7 cellular contexts compared by ENCODE assay signal in the genomic region with DNA sequence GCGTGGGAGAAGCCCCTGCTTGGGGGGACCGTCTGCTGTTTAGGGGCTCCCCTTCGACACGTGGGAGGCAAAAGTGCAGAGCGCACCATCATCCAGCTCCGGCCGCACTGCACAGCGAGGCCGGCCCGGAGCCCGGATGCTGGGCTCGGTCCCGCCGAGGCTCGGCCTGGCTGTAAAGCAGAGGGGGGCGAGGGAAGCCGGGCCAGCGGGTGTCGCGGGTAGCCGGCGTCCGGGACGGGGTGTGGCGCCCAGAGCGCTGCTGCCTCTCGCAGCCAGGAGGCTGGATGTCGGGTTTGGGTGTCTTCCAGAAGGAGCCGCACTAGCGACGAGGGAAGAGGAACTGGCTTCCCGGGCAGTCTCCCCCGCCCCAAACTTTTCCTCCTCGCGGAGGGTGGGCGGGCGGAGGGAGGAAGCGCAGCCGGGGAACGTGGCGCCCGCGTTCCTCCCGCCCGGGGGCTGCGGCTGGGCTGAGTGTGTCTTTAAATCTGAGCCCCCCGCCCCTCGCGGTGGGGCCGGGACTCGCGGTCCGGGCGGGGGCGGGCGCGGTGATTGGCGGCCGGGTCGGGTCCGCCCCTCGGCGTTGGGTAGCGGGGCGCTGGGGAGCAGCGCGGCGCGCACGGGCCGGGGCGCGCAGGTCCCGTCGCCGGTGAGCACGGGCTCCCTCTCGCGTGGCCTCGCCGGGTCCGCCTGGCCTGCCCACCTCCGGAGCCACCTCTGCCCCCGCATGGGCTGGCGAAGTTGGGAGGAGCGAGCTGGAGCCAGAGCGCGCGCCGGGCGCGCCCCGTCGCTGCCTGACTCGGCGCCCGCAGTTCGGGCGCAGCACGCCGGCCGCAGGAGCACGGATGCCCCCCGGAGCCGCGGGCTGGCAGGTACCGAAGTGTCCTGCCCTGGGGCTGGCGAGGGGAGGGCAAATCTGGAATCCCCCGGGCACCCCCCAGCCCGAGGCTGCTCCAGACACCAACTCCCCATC. TPM values are rescaled to one million over a fixed set of nuclear protein-coding genes. Genes with fewer than 3 reads are reported as not detected.
A peak's percentile ranks its signal among the peaks of the same experiment; 100 is the strongest.
DNase-seq lines count a peak whose midpoint lies in the region; ATAC-seq and TF ChIP-seq lines count a peak whose summit lies in the region.

A gene (plus strand): TSS at position 577 of the 970 bp plus-strand sequence. CDS start 47,185 bp downstream, outside the sequence.

- no peaks in the 10 kb centered on the region for H3K36me3 Mint-ChIP-seq in activated CD8-positive, alpha-beta T cell treated with anti-CD3 and anti-CD28 coated beads for 36 hours (ENCODE audit: low read depth)
- H3K36me3 Mint-ChIP-seq in endodermal cell (ENCODE audit: low read depth): peaks cover 6% of the 10 kb centered on the region

- TF ChIP-seq CTCF in activated CD8-positive, alpha-beta T cell treated with anti-CD3 and anti-CD28 coated beads for 36 hours (IDR thresholded peaks at IDR 0.05): no peak
- TF ChIP-seq CTCF in endodermal cell (conservative IDR thresholded peaks at IDR 0.05): peak; percentile 55

- intact Hi-C loops in activated CD8-positive, alpha-beta T cell treated with anti-CD3 and anti-CD28 coated beads for 36 hours (cut with micrococcal nuclease): no loop called here

- H3K4me3 ChIP-seq in endodermal cell (ENCODE audit: low read length) (peak within 1 kb of the TSS; percentile 90), mononuclear cell (ENCODE audit: low read length) (peak within 1 kb of the TSS; percentile 28)

- CTCF ChIA-PET in activated CD8-positive, alpha-beta T cell treated with anti-CD3 and anti-CD28 coated beads for 36 hours (lab: Charles Lee): interaction anchor here (4.1 kb wide), 1 partner anchor 17 kb away, joined by 30 read pairs; no protein-coding TSS in a partner anchor

- POLR2A ChIA-PET in activated CD8-positive, alpha-beta T cell treated with anti-CD3 and anti-CD28 coated beads for 36 hours (lab: Charles Lee): interaction anchor here (0.9 to 4.5 kb wide), 5 partner anchors 12 to 139 kb away, joined by 3 to 23 read pairs (median 4); no protein-coding TSS in a partner anchor

- no peaks in the 10 kb centered on the region for H3K36me3 ChIP-seq in endodermal cell (ENCODE audit: control insufficient read depth, insufficient read depth, low read length)

- WGBS in endodermal cell (ENCODE audit: insufficient coverage in 1 of 2, insufficient read length in 1 of 2), 2 experiments: 0 to 2% methylated on average over 39 to 110 of the region's 110 CpGs

- H3K4me1 ChIP-seq in endodermal cell (ENCODE audit: control insufficient read depth, insufficient read depth, low read length) (peaks cover 6% of the 10 kb centered on the region), mononuclear cell (ENCODE audit: insufficient read depth, low read length) (peaks cover 42% of the 10 kb centered on the region)

- no peaks in the 10 kb centered on the region for H3K9me3 Mint-ChIP-seq in activated CD8-positive, alpha-beta T cell treated with anti-CD3 and anti-CD28 coated beads for 36 hours
- H3K9me3 Mint-ChIP-seq in endodermal cell: no peaks in the 10 kb centered on the region

- H3K4me3 Mint-ChIP-seq in activated CD8-positive, alpha-beta T cell treated with anti-CD3 and anti-CD28 coated beads for 36 hours: peak within 1 kb of the TSS; percentile 72
- peak within 1 kb of the TSS; percentile 68 for H3K4me3 Mint-ChIP-seq in endodermal cell

- peak; percentile 5 for DNase-seq in NCI-H1105 (lab: John Stamatoyannopoulos, UW)
- peak; percentile 68 for DNase-seq in activated CD8-positive, alpha-beta T cell treated with anti-CD3 and anti-CD28 coated beads for 36 hours
- DNase-seq in endodermal cell: peak; percentile 90
- peak; percentile 72 for DNase-seq in stimulated activated naive CD8-positive, alpha-beta T cell treated with anti-CD3 and anti-CD28 coated beads, Interleukin-15, Interleukin-2, amounts not matched to agents 100 U/mL and 50 U/mL, for 24 hours
- DNase-seq in NCI-H1092 treated with DMSO at 0.1 percent for 48 hours (lab: John Stamatoyannopoulos, UW): no peak

- peak within 1 kb of the TSS; percentile 55 for H3K27ac Mint-ChIP-seq in activated CD8-positive, alpha-beta T cell treated with anti-CD3 and anti-CD28 coated beads for 36 hours
- peak within 1 kb of the TSS; percentile 78 for H3K27ac Mint-ChIP-seq in endodermal cell

- peaks cover 17% of the 10 kb centered on the region for H3K27me3 Mint-ChIP-seq in activated CD8-positive, alpha-beta T cell treated with anti-CD3 and anti-CD28 coated beads for 36 hours
- peaks cover 4% of the 10 kb centered on the region for H3K27me3 Mint-ChIP-seq in endodermal cell (ENCODE audit: insufficient read depth)

- ATAC-seq in activated CD8-positive, alpha-beta T cell treated with anti-CD3 and anti-CD28 coated beads for 36 hours: peak; percentile 55
- peak; percentile 41 for ATAC-seq in stimulated activated naive CD8-positive, alpha-beta T cell treated with anti-CD3 and anti-CD28 coated beads, Interleukin-15, Interleukin-2, amounts not matched to agents 100 U/mL and 50 U/mL, for 24 hours

- H3K27me3 ChIP-seq in endodermal cell (ENCODE audit: control insufficient read depth, insufficient read depth, low read length, poor library complexity, severe bottlenecking) (no peaks in the 10 kb centered on the region), mononuclear cell (ENCODE audit: insufficient read depth, low read length) (peaks cover 2% of the 10 kb centered on the region)

- H3K4me1 Mint-ChIP-seq in activated CD8-positive, alpha-beta T cell treated with anti-CD3 and anti-CD28 coated beads for 36 hours (ENCODE audit: low read depth): peaks cover 48% of the 10 kb centered on the region
- peaks cover 36% of the 10 kb centered on the region for H3K4me1 Mint-ChIP-seq in endodermal cell

- H3K27ac ChIP-seq in endodermal cell (ENCODE audit: low read depth, low read length): no peak within 1 kb of the TSS

- H3K9me3 ChIP-seq in endodermal cell (ENCODE audit: control insufficient read depth, low read length): no peaks in the 10 kb centered on the region
- no peaks in the 10 kb centered on the region for H3K9me3 ChIP-seq in mononuclear cell (ENCODE audit: low read depth, low read length)

- peak; percentile 18 for TF ChIP-seq POLR2A in GM15510 (IDR thresholded peaks at IDR 0.05; ENCODE audit: borderline replicate concordance, extremely low read depth, insufficient read length)

- peak within 1 kb of the TSS; percentile 62 for H3K9ac ChIP-seq in endodermal cell (ENCODE audit: extremely low read depth, low read length, poor library complexity, severe bottlenecking)

RNA-seq across cellular contexts. Expression of the gene that starts here (rescaled TPM):
- 1 to 10 TPM; 6.6 to 6.8 TPM for total RNA-seq in activated CD8-positive, alpha-beta T cell treated with anti-CD3 and anti-CD28 coated beads for 36 hours
- 10 to 100 TPM; 17.3 to 19.7 TPM for total RNA-seq in endodermal cell
- 12.0 TPM for polyA plus RNA-seq in endodermal cell (2013, experiment 1 of 2)
- 11.6 TPM for polyA plus RNA-seq in endodermal cell (2013, experiment 2 of 2)
- total RNA-seq in mononuclear cell: 0.52 TPM
